In the genomic region with DNA sequence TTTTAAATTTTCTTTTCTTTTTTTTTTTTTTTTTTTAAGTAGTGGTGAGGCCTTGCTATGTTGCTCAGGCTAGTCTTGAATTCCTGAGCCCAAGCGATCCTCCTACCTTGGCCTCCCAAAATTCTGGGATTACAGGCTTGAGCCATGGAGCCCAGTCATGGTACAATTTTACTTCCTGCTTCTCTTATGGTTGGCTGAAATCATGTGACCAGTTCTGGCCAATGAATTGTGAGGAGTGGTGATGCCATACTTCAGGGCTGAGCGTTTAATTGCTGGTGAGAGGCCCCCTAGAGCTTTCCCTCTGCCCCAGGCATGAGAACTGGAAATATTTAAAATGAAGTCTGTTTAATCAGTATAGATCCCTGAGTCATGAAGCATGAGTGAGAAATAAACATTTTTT, we compare ENCODE assay signal across 12 cellular contexts. TPM values are rescaled to one million over a fixed set of nuclear protein-coding genes. Genes with fewer than 3 reads are reported as not detected.
DNase-seq lines count a peak whose midpoint lies in the region; ATAC-seq and FAIRE-seq lines count a peak whose summit lies in the region.
"Had no signal": no experiment of that assay in that cellular context is flagged by ENCODE, and none has a peak within 500 bp of the region (broad histone marks: within the 10 kb centered on the region; RNA-seq: fewer than 3 reads in every experiment).

No MANE protein-coding gene starts in this region.

- H3K27me3 Mint-ChIP-seq in stimulated activated naive CD8-positive, alpha-beta T cell treated with anti-CD3 and anti-CD28 coated beads, Interleukin-15, amount 100 ng/mL, for 72 hours, result peaks cover 24% of the 10 kb centered on the region

- H3K27ac Mint-ChIP-seq in stimulated activated naive CD8-positive, alpha-beta T cell treated with anti-CD3 and anti-CD28 coated beads, Interleukin-15, amount 100 ng/mL, for 72 hours, result no peak overlapping the region
- H3K27ac Mint-ChIP-seq: nephron progenitor cell had no signal

- H3K9me3 Mint-ChIP-seq in stimulated activated naive CD8-positive, alpha-beta T cell treated with anti-CD3 and anti-CD28 coated beads, Interleukin-15, amount 100 ng/mL, for 72 hours, result no peaks in the 10 kb centered on the region

- peak; percentile 39 for ATAC-seq in stimulated activated naive CD8-positive, alpha-beta T cell treated with anti-CD3 and anti-CD28 coated beads, Interleukin-15, amount 100 ng/mL, for 72 hours
- ATAC-seq in stimulated activated naive CD8-positive, alpha-beta T cell treated with anti-CD3 and anti-CD28 coated beads, Interleukin-15, Interleukin-2, amounts not matched to agents 100 U/mL and 50 U/mL, for 24 hours, result no peak

- no peak for DNase-seq in stimulated activated naive CD8-positive, alpha-beta T cell treated with anti-CD3 and anti-CD28 coated beads, Interleukin-15, amount 100 ng/mL, for 72 hours
- DNase-seq in stimulated activated naive CD8-positive, alpha-beta T cell treated with anti-CD3 and anti-CD28 coated beads, Interleukin-15, Interleukin-2, amounts not matched to agents 100 U/mL and 50 U/mL, for 24 hours, result no peak
- DNase-seq in NCI-H2029 treated with DMSO at 0.1 percent for 48 hours (lab: John Stamatoyannopoulos, UW) (peak; percentile 2), amniotic epithelial cell (ENCODE audit: low read depth) (peak; percentile 43), urothelium cell line (ENCODE audit: low spot score) (peak; percentile 40), NCI-H1105 (lab: John Stamatoyannopoulos, UW) (no peak), T-helper 9 cell (no peak), cerebellum (ENCODE audit: low spot score) (no peak)
- DNase-seq: activated CD4-positive, alpha-beta T cell treated with anti-CD3 and anti-CD28 coated beads, Interleukin-2, amount 50 U/mL, for 4 hours; activated gamma-delta T cell treated with Interleukin-2 at 50 U/mL for 16 hours; NCI-H1694; nephron progenitor cell had no signal

- no peak overlapping the region for H3K4me3 Mint-ChIP-seq in stimulated activated naive CD8-positive, alpha-beta T cell treated with anti-CD3 and anti-CD28 coated beads, Interleukin-15, amount 100 ng/mL, for 72 hours
- H3K4me3 Mint-ChIP-seq: nephron progenitor cell had no signal

- peaks cover 6% of the 10 kb centered on the region for H3K4me1 Mint-ChIP-seq in stimulated activated naive CD8-positive, alpha-beta T cell treated with anti-CD3 and anti-CD28 coated beads, Interleukin-15, amount 100 ng/mL, for 72 hours
- H3K4me1 Mint-ChIP-seq: nephron progenitor cell had no signal

- FAIRE-seq in urothelium cell line (lab: Jason Lieb, UNC), result no peak

RNA-seq across cellular contexts. Expression of a gene that starts 22.2 kb away (rescaled TPM):
- total RNA-seq in cerebellum, result 1.3 TPM

Comparison
In these comparisons a context has a peak if more than half of its experiments do, and no peak if none do; other contexts are left out.
1. DNase-seq: peak in NCI-H2029 treated with DMSO at 0.1 percent for 48 hours (single experiment), amniotic epithelial cell (single experiment) and urothelium cell line (single experiment); none in stimulated activated naive CD8-positive, alpha-beta T cell treated with anti-CD3 and anti-CD28 coated beads, Interleukin-15, amount 100 ng/mL, for 72 hours (0 of 2), stimulated activated naive CD8-positive, alpha-beta T cell treated with anti-CD3 and anti-CD28 coated beads, Interleukin-15, Interleukin-2, amounts not matched to agents 100 U/mL and 50 U/mL, for 24 hours (single experiment), NCI-H1105 (single experiment), T-helper 9 cell (single experiment) and cerebellum (single experiment).